In the genomic region with DNA sequence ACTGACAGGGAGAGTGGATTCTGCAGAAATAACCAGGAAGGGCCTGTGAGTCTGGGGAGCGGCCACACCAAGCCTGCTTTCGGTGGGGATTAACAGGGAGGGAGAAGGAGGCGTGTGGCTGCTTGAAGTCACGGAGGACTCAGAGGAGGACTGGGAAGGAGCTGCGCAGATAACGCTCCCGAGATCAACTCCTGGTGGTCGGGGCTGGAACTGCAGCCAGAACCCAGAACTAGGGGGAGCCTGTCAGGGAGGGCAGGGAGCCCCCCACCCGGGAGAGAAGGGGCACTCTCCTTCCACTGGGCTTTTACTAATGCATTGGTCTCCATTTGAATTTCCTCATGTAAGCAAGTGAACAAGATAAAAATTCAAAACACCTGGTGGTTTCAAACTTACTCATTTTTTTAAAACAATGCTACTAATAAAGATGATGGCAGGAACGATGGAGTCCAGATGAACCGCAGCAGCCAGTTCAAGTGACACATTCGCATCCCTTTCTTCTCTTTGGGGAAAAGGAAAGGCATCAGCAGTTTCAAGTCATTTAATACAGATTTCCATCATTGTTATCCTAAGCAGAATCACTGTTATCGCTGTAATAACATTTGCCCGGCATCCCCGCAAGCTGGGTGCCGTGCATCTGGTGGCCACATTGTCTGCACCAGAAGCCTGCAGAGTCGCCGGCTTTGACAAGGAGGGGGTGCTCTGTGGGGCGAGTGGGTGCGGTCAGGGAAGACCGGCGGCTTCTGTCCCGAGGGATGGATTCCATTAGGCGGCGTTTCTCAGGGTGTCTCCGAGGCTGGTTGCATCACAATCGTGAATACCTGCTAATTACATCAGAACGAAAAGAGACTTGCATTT, we compare ENCODE assay signal across 8 cellular contexts.
A peak's percentile ranks its signal among the peaks of the same experiment; 100 is the strongest.
DNase-seq lines count a peak whose midpoint lies in the region; ATAC-seq and TF ChIP-seq lines count a peak whose summit lies in the region.

No MANE protein-coding gene starts in this region.

- no peak overlapping the region for H3K27ac Mint-ChIP-seq in effector memory CD8-positive, alpha-beta T cell
- peak overlapping the region; percentile 2 for H3K27ac Mint-ChIP-seq in mesothelial cell of epicardium

- ATAC-seq in effector memory CD8-positive, alpha-beta T cell (replicated peaks): no peak

- TF ChIP-seq CTCF in C4-2B (conservative IDR thresholded peaks at IDR 0.05) (peak; percentile 78), mesothelial cell of epicardium (IDR thresholded peaks at IDR 0.05; ENCODE audit: unreplicated experiment) (peak; percentile 97)

- no peak overlapping the region for H3K27ac ChIP-seq in C4-2B

- DNase-seq in HT1080 (ENCODE audit: low read depth) (peak; percentile 39), mesothelial cell of epicardium (ENCODE audit: low spot score in 2 of 2, unreplicated experiment in 2 of 2) (peak; percentile 53 to 86), AML-193 (lab: John Stamatoyannopoulos, UW) (no peak), NCI-H446 treated with DMSO at 0.1 percent for 48 hours (lab: John Stamatoyannopoulos, UW) (no peak)
- peak; percentile 31 to 38 for DNase-seq in activated CD4-positive, alpha-beta T cell treated with anti-CD3 and anti-CD28 coated beads for 24 hours (ENCODE audit: low read depth in 2 of 2)
- peak; percentile 14 to 33 (median 21) for DNase-seq in effector memory CD8-positive, alpha-beta T cell
- peak; percentile 4 for DNase-seq in stimulated activated naive CD4-positive, alpha-beta T cell treated with Interleukin-2 at 50 U/mL for 16 hours (lab: John Stamatoyannopoulos, UW)

- H3K36me3 Mint-ChIP-seq in effector memory CD8-positive, alpha-beta T cell (ENCODE audit: insufficient read depth): peaks cover 6% of the 10 kb centered on the region
- no peaks in the 10 kb centered on the region for H3K36me3 Mint-ChIP-seq in mesothelial cell of epicardium

- H3K9me3 Mint-ChIP-seq in effector memory CD8-positive, alpha-beta T cell: no peaks in the 10 kb centered on the region
- H3K9me3 Mint-ChIP-seq in mesothelial cell of epicardium: no peaks in the 10 kb centered on the region

- no peak overlapping the region for H3K4me3 Mint-ChIP-seq in effector memory CD8-positive, alpha-beta T cell
- peak overlapping the region; percentile 25 for H3K4me3 Mint-ChIP-seq in mesothelial cell of epicardium

- H3K27me3 Mint-ChIP-seq in effector memory CD8-positive, alpha-beta T cell: peaks cover 24 to 71% of the 10 kb centered on the region in 2 donors
- H3K27me3 Mint-ChIP-seq in mesothelial cell of epicardium (ENCODE audit: low read depth): peaks cover 36% of the 10 kb centered on the region

- peaks cover 0 to 2% of the 10 kb centered on the region in 2 donors for H3K4me1 Mint-ChIP-seq in effector memory CD8-positive, alpha-beta T cell (ENCODE audit: low read depth in 2 of 2)
- H3K4me1 Mint-ChIP-seq in mesothelial cell of epicardium: peaks cover 36% of the 10 kb centered on the region

Comparison
In these comparisons a context has a peak if more than half of its experiments do, and no peak if none do; other contexts are left out.
1. DNase-seq: peak in HT1080 (single experiment), activated CD4-positive, alpha-beta T cell treated with anti-CD3 and anti-CD28 coated beads for 24 hours (2 of 2), effector memory CD8-positive, alpha-beta T cell (3 of 3), mesothelial cell of epicardium (2 of 2) and stimulated activated naive CD4-positive, alpha-beta T cell treated with Interleukin-2 at 50 U/mL for 16 hours (single experiment); none in AML-193 (0 of 2) and NCI-H446 treated with DMSO at 0.1 percent for 48 hours (single experiment).